ENCODE assay signal across 13 cellular contexts in the genomic region with DNA sequence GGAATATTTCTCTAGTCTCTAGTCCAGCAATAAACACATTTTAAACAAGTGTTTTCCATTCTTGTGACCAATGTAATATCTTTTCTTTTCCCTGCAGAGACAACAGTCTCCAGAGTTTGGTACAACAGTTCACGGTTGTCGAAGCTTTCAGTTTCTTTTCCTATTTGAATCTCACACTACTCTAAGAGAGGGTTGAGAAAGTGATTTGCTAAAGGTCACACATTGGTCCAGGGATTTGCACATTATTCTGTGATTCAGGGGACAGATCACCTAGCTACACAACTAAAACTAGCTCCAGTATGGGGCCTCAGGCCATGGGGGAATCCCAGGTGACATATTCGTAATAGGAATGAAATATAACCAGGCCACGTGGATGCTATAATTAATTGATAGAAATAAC.
DNase-seq lines count a peak whose midpoint lies in the region; ATAC-seq lines count a peak whose summit lies in the region.
"Had no signal": no experiment of that assay in that cellular context is flagged by ENCODE, and none has a peak within 500 bp of the region (broad histone marks: within the 10 kb centered on the region; RNA-seq: fewer than 3 reads in every experiment).

No MANE protein-coding gene starts in this region.

- peak; percentile 15 for DNase-seq in germinal center (ENCODE audit: low spot score)
- no peak for DNase-seq in NCI-H526 treated with DMSO at 0.1 percent for 48 hours (lab: John Stamatoyannopoulos, UW)
- DNase-seq in activated naive CD4-positive, alpha-beta T cell treated with anti-CD3 and anti-CD28 coated beads, Interleukin-2, amount 50 U/mL, for 16 hours = no peak
- DNase-seq in DMS 273 treated with DMSO at 0.1 percent for 48 hours (lab: John Stamatoyannopoulos, UW) = no peak
- DNase-seq: activated T-cell treated with anti-CD3 and anti-CD28 coated beads for 4 hours; CD4-positive, alpha-beta T cell; effector CD8-positive, alpha-beta T cell; NCI-H2171 had no signal

- ATAC-seq in GM18867 (IDR thresholded peaks at IDR 0.05; ENCODE audit: unreplicated experiment) (peak; percentile 83), GM21529 (IDR thresholded peaks at IDR 0.05; ENCODE audit: unreplicated experiment) (peak; percentile 62), HG03103 (IDR thresholded peaks at IDR 0.05; ENCODE audit: low read depth, unreplicated experiment) (peak; percentile 44), HG03571 (IDR thresholded peaks at IDR 0.05; ENCODE audit: unreplicated experiment) (no peak)
- ATAC-seq: gastroesophageal sphincter had no signal
